Comparison of ENCODE assay signal across 2 cellular contexts in genomic region chr4:57351716-57352115, GRCh38.
TF ChIP-seq lines count a peak whose summit lies in the region.

No MANE protein-coding gene starts in this region.

TF ChIP-seq in SK-N-SH treated with all-trans-retinoic acid at 6 μM for 48 hours, 23 proteins besides CTCF, POLR2A, EP300 and RAD21 (continued from another document):
- TF ChIP-seq, protein P1, sequence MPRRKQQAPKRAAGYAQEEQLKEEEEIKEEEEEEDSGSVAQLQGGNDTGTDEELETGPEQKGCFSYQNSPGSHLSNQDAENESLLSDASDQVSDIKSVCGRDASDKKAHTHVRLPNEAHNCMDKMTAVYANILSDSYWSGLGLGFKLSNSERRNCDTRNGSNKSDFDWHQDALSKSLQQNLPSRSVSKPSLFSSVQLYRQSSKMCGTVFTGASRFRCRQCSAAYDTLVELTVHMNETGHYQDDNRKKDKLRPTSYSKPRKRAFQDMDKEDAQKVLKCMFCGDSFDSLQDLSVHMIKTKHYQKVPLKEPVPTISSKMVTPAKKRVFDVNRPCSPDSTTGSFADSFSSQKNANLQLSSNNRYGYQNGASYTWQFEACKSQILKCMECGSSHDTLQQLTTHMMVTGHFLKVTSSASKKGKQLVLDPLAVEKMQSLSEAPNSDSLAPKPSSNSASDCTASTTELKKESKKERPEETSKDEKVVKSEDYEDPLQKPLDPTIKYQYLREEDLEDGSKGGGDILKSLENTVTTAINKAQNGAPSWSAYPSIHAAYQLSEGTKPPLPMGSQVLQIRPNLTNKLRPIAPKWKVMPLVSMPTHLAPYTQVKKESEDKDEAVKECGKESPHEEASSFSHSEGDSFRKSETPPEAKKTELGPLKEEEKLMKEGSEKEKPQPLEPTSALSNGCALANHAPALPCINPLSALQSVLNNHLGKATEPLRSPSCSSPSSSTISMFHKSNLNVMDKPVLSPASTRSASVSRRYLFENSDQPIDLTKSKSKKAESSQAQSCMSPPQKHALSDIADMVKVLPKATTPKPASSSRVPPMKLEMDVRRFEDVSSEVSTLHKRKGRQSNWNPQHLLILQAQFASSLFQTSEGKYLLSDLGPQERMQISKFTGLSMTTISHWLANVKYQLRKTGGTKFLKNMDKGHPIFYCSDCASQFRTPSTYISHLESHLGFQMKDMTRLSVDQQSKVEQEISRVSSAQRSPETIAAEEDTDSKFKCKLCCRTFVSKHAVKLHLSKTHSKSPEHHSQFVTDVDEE (CRISPR knock-in tag; IDR thresholded peaks at IDR 0.05) = no peak
- TF ChIP-seq ISL1 (CRISPR knock-in tag; IDR thresholded peaks at IDR 0.05) (peak; percentile 45), RARB (CRISPR knock-in tag; IDR thresholded peaks at IDR 0.05) (no peak), ZC3H10 (CRISPR knock-in tag; IDR thresholded peaks at IDR 0.05) (no peak), TOX (CRISPR knock-in tag; IDR thresholded peaks at IDR 0.05; ENCODE audit: borderline replicate concordance) (no peak), ESRRG (CRISPR knock-in tag; IDR thresholded peaks at IDR 0.05) (no peak)

TF ChIP-seq in SK-N-SH, 30 proteins besides CTCF, POLR2A, EP300 and RAD21 (continued from another document):
- no peak for TF ChIP-seq IRF3 (IDR thresholded peaks at IDR 0.05; ENCODE audit: low read depth, low read length)
- TF ChIP-seq REST (IDR thresholded peaks at IDR 0.05; ENCODE audit: low read depth, low read length) = no peak
- TF ChIP-seq FOSL2 (IDR thresholded peaks at IDR 0.05; ENCODE audit: borderline replicate concordance, low read depth) = no peak
- no peak for TF ChIP-seq CHD2 (IDR thresholded peaks at IDR 0.05; ENCODE audit: low read length, partially characterized antibody)
